In genomic region chr6:158939255-158940170, GRCh38 we compare ENCODE assay signal across 9 cellular contexts.
A peak's percentile ranks its signal among the peaks of the same experiment; 100 is the strongest.
DNase-seq lines count a peak whose midpoint lies in the region; ATAC-seq, FAIRE-seq and TF ChIP-seq lines count a peak whose summit lies in the region.
"Had no signal": no experiment of that assay in that cellular context is flagged by ENCODE, and none has a peak within 500 bp of the region (broad histone marks: within the 10 kb centered on the region; RNA-seq: fewer than 3 reads in every experiment).

No MANE protein-coding gene starts in this region.

- H3K4me3 Mint-ChIP-seq in activated CD4-positive, alpha-beta T cell treated with anti-CD3 and anti-CD28 coated beads, Interleukin-2, amount 10 ng/mL, durations not matched to agents 24 days and 14 days = peak overlapping the region; percentile 58
- H3K4me3 Mint-ChIP-seq in activated T-cell treated with anti-CD3 and anti-CD28 coated beads, Interleukin-2, amount 50 U/mL, for 4 hours = peak overlapping the region; percentile 71

- dilution Hi-C loops in keratinocyte (cut with MboI; ENCODE audit: extremely low pct_ligation_motif_present, low sequenced_read_pairs) = no loop called here

- H3K36me3 ChIP-seq in keratinocyte (ENCODE audit: control insufficient read depth in 2 of 2, extremely low read depth in 1 of 2, insufficient read depth in 2 of 2, low read length in 2 of 2) (no peaks in the 10 kb centered on the region), subcutaneous abdominal adipose tissue (ENCODE audit: control insufficient read depth in 5 of 5, insufficient read depth in 5 of 5, low read length in 5 of 5) (no peaks in the 10 kb centered on the region)

- H3K27me3 Mint-ChIP-seq in activated CD4-positive, alpha-beta T cell treated with anti-CD3 and anti-CD28 coated beads, Interleukin-2, amount 10 ng/mL, durations not matched to agents 24 days and 14 days = peaks cover 23% of the 10 kb centered on the region
- H3K27me3 Mint-ChIP-seq in activated T-cell treated with anti-CD3 and anti-CD28 coated beads, Interleukin-2, amount 50 U/mL, for 4 hours (ENCODE audit: low read depth) = peaks cover 11% of the 10 kb centered on the region

- peak overlapping the region; percentile 79 for H3K4me2 ChIP-seq in keratinocyte (ENCODE audit: control insufficient read depth, extremely low read depth, insufficient read depth, low read depth, low read length)

- H3K9me1 ChIP-seq in keratinocyte (ENCODE audit: control insufficient read depth, extremely low read depth, insufficient read depth, low read length) = no peaks in the 10 kb centered on the region

- peak overlapping the region; percentile 67 for H2AFZ ChIP-seq in keratinocyte (ENCODE audit: control insufficient read depth, low read length)

- FAIRE-seq in keratinocyte (lab: Jason Lieb, UNC) = no peak

- intact Hi-C loops in activated CD4-positive, alpha-beta T cell treated with anti-CD3 and anti-CD28 coated beads, Interleukin-2, amount 10 ng/mL, durations not matched to agents 24 days and 14 days (cut with micrococcal nuclease) = no loop called here

- DNase-seq in activated CD4-positive, alpha-beta T cell treated with anti-CD3 and anti-CD28 coated beads, Interleukin-2, amount 10 ng/mL, durations not matched to agents 24 days and 14 days = no peak
- DNase-seq in activated CD4-positive, alpha-beta T cell treated with anti-CD3 and anti-CD28 coated beads, Interleukin-2, amount 50 U/mL, for 1 hour = no peak
- DNase-seq in activated T-cell treated with anti-CD3 and anti-CD28 coated beads, Interleukin-2, amount 50 U/mL, for 4 hours = no peak
- DNase-seq in keratinocyte (ENCODE audit: low read depth, low spot score) (no peak), NCI-H2107 (lab: John Stamatoyannopoulos, UW) (no peak), DMS153 (lab: John Stamatoyannopoulos, UW) (no peak), AG08396 (ENCODE audit: low spot score) (no peak)
- DNase-seq: foreskin melanocyte had no signal

- no peak overlapping the region for H3K27ac ChIP-seq in keratinocyte (ENCODE audit: control insufficient read depth, insufficient read depth, low read length)
- H3K27ac ChIP-seq in subcutaneous abdominal adipose tissue (ENCODE audit: low read depth, low read length) = no peak overlapping the region

- H3K27ac Mint-ChIP-seq in activated CD4-positive, alpha-beta T cell treated with anti-CD3 and anti-CD28 coated beads, Interleukin-2, amount 10 ng/mL, durations not matched to agents 24 days and 14 days = no peak overlapping the region

- peak; percentile 33 to 58 for ATAC-seq in activated T-cell treated with anti-CD3 and anti-CD28 coated beads, Interleukin-2, amount 50 U/mL, for 4 hours

- H3K4me1 ChIP-seq in keratinocyte (ENCODE audit: control insufficient read depth, extremely low read depth, insufficient read depth, low read length) = peaks cover 7% of the 10 kb centered on the region
- peaks cover 0 to 18% (median 12%) of the 10 kb centered on the region in 5 donors for H3K4me1 ChIP-seq in subcutaneous abdominal adipose tissue (ENCODE audit: control insufficient read depth in 5 of 5, insufficient read depth in 5 of 5, low read length in 5 of 5)

- no peaks in the 10 kb centered on the region for H3K9me3 ChIP-seq in keratinocyte (ENCODE audit: control insufficient read depth, low read depth, low read length)
- peaks cover 0 to 3% (median 0%) of the 10 kb centered on the region in 5 donors for H3K9me3 ChIP-seq in subcutaneous abdominal adipose tissue (ENCODE audit: control insufficient read depth in 5 of 5, low read length in 5 of 5)

- peaks cover 5% of the 10 kb centered on the region for H3K36me3 Mint-ChIP-seq in activated CD4-positive, alpha-beta T cell treated with anti-CD3 and anti-CD28 coated beads, Interleukin-2, amount 10 ng/mL, durations not matched to agents 24 days and 14 days (ENCODE audit: low read depth)
- H3K36me3 Mint-ChIP-seq in activated T-cell treated with anti-CD3 and anti-CD28 coated beads, Interleukin-2, amount 50 U/mL, for 4 hours (ENCODE audit: insufficient read depth) = no peaks in the 10 kb centered on the region

- H3K9ac ChIP-seq in keratinocyte (ENCODE audit: control insufficient read depth, extremely low read depth, insufficient read depth, low read length) (no peak overlapping the region), subcutaneous abdominal adipose tissue (ENCODE audit: low read length in 5 of 5) (peak overlapping the region in 2 of 5 donors; percentile 28 to 59)

- TF ChIP-seq CTCF in keratinocyte (optimal IDR thresholded peaks at IDR 0.05 in 1 of 3, IDR thresholded peaks at IDR 0.05 in 1 of 3, conservative IDR thresholded peaks at IDR 0.05 in 1 of 3; ENCODE audit: extremely low read depth in 1 of 3, insufficient read depth in 2 of 3, low read length in 3 of 3) = no peak

- H3K9me3 Mint-ChIP-seq in activated CD4-positive, alpha-beta T cell treated with anti-CD3 and anti-CD28 coated beads, Interleukin-2, amount 10 ng/mL, durations not matched to agents 24 days and 14 days = peaks cover 3% of the 10 kb centered on the region
- peaks cover 6% of the 10 kb centered on the region for H3K9me3 Mint-ChIP-seq in activated T-cell treated with anti-CD3 and anti-CD28 coated beads, Interleukin-2, amount 50 U/mL, for 4 hours

- H3K79me2 ChIP-seq in keratinocyte (ENCODE audit: control insufficient read depth, insufficient read depth, low read length) = no peaks in the 10 kb centered on the region

- H3K4me3 ChIP-seq in keratinocyte (ENCODE audit: control insufficient read depth in 2 of 3, extremely low read depth in 1 of 3, insufficient read depth in 2 of 3, low read depth in 1 of 3, low read length in 3 of 3) (peak overlapping the region in 1 of 3 experiments; percentile 32), subcutaneous abdominal adipose tissue (ENCODE audit: low read depth in 1 of 5, low read length in 5 of 5) (peak overlapping the region in 4 of 5 donors; percentile 4 to 68 (median 44))

- H4K20me1 ChIP-seq in keratinocyte (ENCODE audit: control insufficient read depth, extremely low read depth, insufficient read depth, low read length) = no peaks in the 10 kb centered on the region

- H3K4me1 Mint-ChIP-seq in activated CD4-positive, alpha-beta T cell treated with anti-CD3 and anti-CD28 coated beads, Interleukin-2, amount 10 ng/mL, durations not matched to agents 24 days and 14 days = peaks cover 10% of the 10 kb centered on the region
- peaks cover 13% of the 10 kb centered on the region for H3K4me1 Mint-ChIP-seq in activated T-cell treated with anti-CD3 and anti-CD28 coated beads, Interleukin-2, amount 50 U/mL, for 4 hours (ENCODE audit: low read depth)

- H3K27me3 ChIP-seq in keratinocyte (ENCODE audit: control insufficient read depth, extremely low read depth, insufficient read depth, low read length) (no peaks in the 10 kb centered on the region), subcutaneous abdominal adipose tissue (ENCODE audit: control insufficient read depth in 5 of 5, insufficient read depth in 4 of 5, low read length in 5 of 5) (peaks cover 0 to 8% (median 3%) of the 10 kb centered on the region in 5 donors)
